In genomic region chr16:84524346-84524920, GRCh38 we compare ENCODE assay signal across 1 cellular context.
TF ChIP-seq lines count a peak whose summit lies in the region.

No MANE protein-coding gene starts in this region.

TF ChIP-seq in IMR-90, 13 proteins besides CTCF, POLR2A, EP300 and RAD21 (continued from another document):
- TF ChIP-seq ELK1 (IDR thresholded peaks at IDR 0.05; ENCODE audit: borderline replicate concordance, low read depth, low read length) (no peak), MAFK (IDR thresholded peaks at IDR 0.05; ENCODE audit: low read depth, low read length) (no peak)
